Comparison of ENCODE assay signal across 8 cellular contexts in the genomic region with DNA sequence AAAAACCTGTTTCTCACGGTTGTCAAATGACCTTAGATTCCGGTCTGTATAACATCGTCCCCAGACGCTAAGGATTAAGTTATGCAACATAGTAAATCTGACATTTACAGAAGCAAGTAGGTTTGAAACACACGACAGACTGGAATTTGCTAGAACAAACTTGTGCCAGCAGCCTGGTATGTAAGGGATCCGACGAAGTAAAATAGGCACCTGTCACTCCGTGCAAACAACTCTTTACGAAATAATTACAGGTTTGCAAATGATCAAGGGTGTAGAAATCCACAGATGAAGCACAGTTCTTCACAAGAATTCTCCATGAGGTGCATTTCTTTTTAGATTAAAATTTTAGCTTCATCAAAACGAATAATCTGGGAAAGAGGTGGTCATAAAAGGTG. TPM values are rescaled to one million over a fixed set of nuclear protein-coding genes. Genes with fewer than 3 reads are reported as not detected.
DNase-seq lines count a peak whose midpoint lies in the region; ATAC-seq and TF ChIP-seq lines count a peak whose summit lies in the region.

No MANE protein-coding gene starts in this region.

- H3K9me3 Mint-ChIP-seq in nephron = no peaks in the 10 kb centered on the region

- POLR2A ChIA-PET in A673 (lab: Charles Lee; ENCODE audit: low non-redundant PET) = no interaction called here

- H3K36me3 Mint-ChIP-seq in nephron (ENCODE audit: low read depth) = peaks cover 29% of the 10 kb centered on the region

- H3K4me1 ChIP-seq in A673 (ENCODE audit: insufficient read depth, low read length, poor library complexity, severe bottlenecking) (peaks cover 10% of the 10 kb centered on the region), SJSA1 (replicated peaks) (no peaks in the 10 kb centered on the region)

- H3K4me1 Mint-ChIP-seq in nephron = peaks cover 21% of the 10 kb centered on the region

- ATAC-seq in GM18867 (IDR thresholded peaks at IDR 0.05; ENCODE audit: unreplicated experiment) (peak; percentile 17), HG03103 (IDR thresholded peaks at IDR 0.05; ENCODE audit: low read depth, unreplicated experiment) (peak; percentile 7)

- H3K27me3 ChIP-seq in A673 (replicated peaks; ENCODE audit: insufficient read depth, low read depth, low read length, poor library complexity) (no peaks in the 10 kb centered on the region), SJSA1 (replicated peaks) (no peaks in the 10 kb centered on the region)

- TSS peak; percentile 54 for BruUV-seq in A673 (replicated peaks; lab: Mats Ljungman, UMichigan)

- peaks cover 5% of the 10 kb centered on the region for H3K36me3 ChIP-seq in A673 (ENCODE audit: insufficient read depth, low read length, poor library complexity, severe bottlenecking)
- H3K36me3 ChIP-seq in SJSA1 = peaks cover 21% of the 10 kb centered on the region

- H3K27ac ChIP-seq in A673 (ENCODE audit: low read depth, low read length, poor library complexity, severe bottlenecking) = peak overlapping the region; percentile 53
- H3K27ac ChIP-seq in SJSA1 = no peak overlapping the region

- DNase-seq in A673 (ENCODE audit: low spot score) (peak; percentile 36), SJSA1 (ENCODE audit: low read depth in 1 of 2, low spot score in 2 of 2) (no peak), epithelial cell of esophagus (ENCODE audit: low read depth) (peak; percentile 45), GF-D8 (lab: John Stamatoyannopoulos, UW) (no peak), islet precursor cell (no peak)

- TF ChIP-seq CTCF in A673 (conservative IDR thresholded peaks at IDR 0.05; ENCODE audit: low read depth, low read length) (no peak), epithelial cell of esophagus (IDR thresholded peaks at IDR 0.05; ENCODE audit: insufficient read depth, low read depth, low read length, missing control alignments) (no peak), nephron (IDR thresholded peaks at IDR 0.05; ENCODE audit: unreplicated experiment in 3 of 3) (no peak)

- peak overlapping the region; percentile 94 to 96 (median 95) for H3K4me3 Mint-ChIP-seq in nephron

- H3K4me3 ChIP-seq in A673 (ENCODE audit: low read depth, low read length, poor library complexity, severe bottlenecking) (peak overlapping the region; percentile 79), SJSA1 (peak overlapping the region; percentile 61), epithelial cell of esophagus (ENCODE audit: low read length) (peak overlapping the region; percentile 93)

- no peaks in the 10 kb centered on the region for H3K27me3 Mint-ChIP-seq in nephron (ENCODE audit: low read depth)

- no peaks in the 10 kb centered on the region for H3K9me3 ChIP-seq in A673 (ENCODE audit: low read depth, low read length, poor library complexity, severe bottlenecking)
- no peaks in the 10 kb centered on the region for H3K9me3 ChIP-seq in SJSA1 (replicated peaks)

- intact Hi-C loops in A673 (cut with micrococcal nuclease; ENCODE audit: unreplicated experiment) = loop anchor here (10.0 kb wide), 1 partner anchor 324 kb away; the partner anchor contains the start of genes ITGA1 and PELO

- H3K27ac Mint-ChIP-seq in nephron = peak overlapping the region; percentile 85 to 92 (median 87)

- CTCF ChIA-PET in A673 (lab: Charles Lee) = interaction anchor here (1.5 kb wide), 1 partner anchor 161 kb away, joined by 4 read pairs; no protein-coding TSS in a partner anchor

RNA-seq across cellular contexts. Expression of gene MOCS2, which starts 0.5 kb away (rescaled TPM):
- 38.9 and 41.7 TPM in 2 replicates for total RNA-seq in A673 (2021)
- 70.1 and 112 TPM in 2 replicates for total RNA-seq in SJSA1 (2014; rRNA removed; shearing (Covaris generic))

Comparison
In these comparisons a context has a peak if more than half of its experiments do, and no peak if none do; other contexts are left out.
1. DNase-seq: peak in A673 (single experiment) and epithelial cell of esophagus (single experiment); none in SJSA1 (0 of 2), GF-D8 (single experiment) and islet precursor cell (single experiment).
2. Peak in every context shown above with its lines, with median percentiles within 50 percentile points of each other: H3K4me3 ChIP-seq.